Comparison of ENCODE assay signal across 12 cellular contexts in genomic region chr16:31112711-31113419, GRCh38. TPM values are rescaled to one million over a fixed set of nuclear protein-coding genes. Genes with fewer than 3 reads are reported as not detected.
DNase-seq lines count a peak whose midpoint lies in the region; ATAC-seq, FAIRE-seq and TF ChIP-seq lines count a peak whose summit lies in the region.
"Had no signal": no experiment of that assay in that cellular context is flagged by ENCODE, and none has a peak within 500 bp of the region (broad histone marks: within the 10 kb centered on the region; RNA-seq: fewer than 3 reads in every experiment).

No MANE protein-coding gene starts in this region.

- FAIRE-seq in small intestine (lab: Jason Lieb, UNC), result no peak

- H3K4me1 ChIP-seq in BLaER1 (peaks cover 56% of the 10 kb centered on the region), esophagus (ENCODE audit: control insufficient read depth in 2 of 2, insufficient read depth in 2 of 2, low read length in 1 of 2) (peaks cover 3 to 27% of the 10 kb centered on the region in 2 donors), small intestine (ENCODE audit: control insufficient read depth in 2 of 2, insufficient read depth in 1 of 2, low read depth in 1 of 2, low read length in 1 of 2) (peaks cover 0 to 2% of the 10 kb centered on the region in 2 donors)

- H3K9me3 ChIP-seq in BLaER1 (no peaks in the 10 kb centered on the region), esophagus (ENCODE audit: control insufficient read depth in 2 of 2, insufficient read depth in 1 of 2, low read depth in 1 of 2, low read length in 1 of 2) (no peaks in the 10 kb centered on the region), small intestine (ENCODE audit: control insufficient read depth, low read depth) (no peaks in the 10 kb centered on the region)

- DNase-seq in NOMO-1 treated with DMSO at 0.1 percent for 48 hours (lab: John Stamatoyannopoulos, UW; ENCODE audit: unreplicated experiment) (peak; percentile 54), neural crest cell (ENCODE audit: low read depth, low spot score) (no peak), activated gamma-delta T cell (lab: John Stamatoyannopoulos, UW) (no peak), NCI-H1417 (lab: John Stamatoyannopoulos, UW) (no peak), small intestine (no peak)
- DNase-seq: activated T-cell treated with anti-CD3 and anti-CD28 coated beads, Interleukin-2, amount 50 U/mL, for 1 hour; erythroblast; naive B cell had no signal

- H4K20me1 ChIP-seq in BLaER1, result peaks cover under 1% of the 10 kb centered on the region

- WGBS in esophagus, 2 donors, result 48 to 54% methylated on average over 5 of the region's 5 CpGs
- WGBS in small intestine, 3 donors, result 80 to 85% (median 83%) methylated on average over 5 of the region's 5 CpGs

- H3K4me1 Mint-ChIP-seq in neural crest cell, result peaks cover 8% of the 10 kb centered on the region

- H3K27me3 ChIP-seq in BLaER1 (no peaks in the 10 kb centered on the region), esophagus (ENCODE audit: control insufficient read depth in 1 of 2, insufficient read depth in 2 of 2, low read length in 2 of 2) (no peaks in the 10 kb centered on the region), small intestine (ENCODE audit: control insufficient read depth in 2 of 2, insufficient read depth in 2 of 2, low read length in 2 of 2) (no peaks in the 10 kb centered on the region)

- no peak for TF ChIP-seq CTCF in neural crest cell (conservative IDR thresholded peaks at IDR 0.05)

- peak overlapping the region; percentile 51 for H3K9ac ChIP-seq in BLaER1

- H3K4me2 ChIP-seq in BLaER1, result peak overlapping the region; percentile 70

- H3K9me3 Mint-ChIP-seq in neural crest cell, result no peaks in the 10 kb centered on the region
- H3K9me3 Mint-ChIP-seq: naive B cell had no signal

- peaks cover 3% of the 10 kb centered on the region for H3K36me3 Mint-ChIP-seq in neural crest cell (ENCODE audit: low read depth)
- H3K36me3 Mint-ChIP-seq: naive B cell had no signal

- H3K4me3 ChIP-seq in BLaER1, result no peak overlapping the region
- no peak overlapping the region for H3K4me3 ChIP-seq in esophagus (ENCODE audit: low read depth in 1 of 2, low read length in 2 of 2)
- H3K4me3 ChIP-seq in small intestine (ENCODE audit: low read depth in 1 of 2, low read length in 2 of 2), result no peak overlapping the region

- no peak overlapping the region for H3K27ac Mint-ChIP-seq in neural crest cell (ENCODE audit: unreplicated experiment)

- H3K27me3 Mint-ChIP-seq in neural crest cell (ENCODE audit: low read depth), result no peaks in the 10 kb centered on the region
- H3K27me3 Mint-ChIP-seq: naive B cell had no signal

- H3K36me3 ChIP-seq in BLaER1 (peaks cover 43% of the 10 kb centered on the region), esophagus (ENCODE audit: control insufficient read depth in 2 of 2, insufficient read depth in 2 of 2, low read length in 1 of 2) (peaks cover 12 to 26% of the 10 kb centered on the region in 2 donors), small intestine (ENCODE audit: control insufficient read depth in 2 of 2, insufficient read depth in 2 of 2, low read length in 2 of 2) (peaks cover 0 to 5% of the 10 kb centered on the region in 2 donors)

- peak overlapping the region; percentile 68 for H3K4me3 Mint-ChIP-seq in neural crest cell

- H3K27ac ChIP-seq in BLaER1, result peak overlapping the region; percentile 77
- H3K27ac ChIP-seq in esophagus (ENCODE audit: low read depth in 2 of 2, low read length in 1 of 2), result peak overlapping the region; percentile 71 to 87
- H3K27ac ChIP-seq in small intestine (ENCODE audit: low read depth in 1 of 2, low read length in 1 of 2), result peak overlapping the region in 1 of 2 donors; percentile 42
- H3K27ac ChIP-seq: VCaP had no signal

- no peak for ATAC-seq in activated CD4-positive, CD25-positive, alpha-beta regulatory T cell treated with anti-CD3 and anti-CD28 coated beads, Interleukin-2, amount 50 U/mL, for 24 hours

RNA-seq across cellular contexts. Expression of gene KAT8, which starts 4.6 kb away (rescaled TPM):
- 10 to 100 TPM; 28.3 to 33.6 TPM for polyA plus RNA-seq in esophagus
- total RNA-seq in neural crest cell, result 72.6 and 76.9 TPM in 2 replicates
- polyA plus RNA-seq in small intestine, result 10 to 100 TPM; 43.7 to 44.3 (median 43.8) TPM

RNA-seq across cellular contexts. Expression of gene BCKDK, which starts 4.7 kb away (rescaled TPM):
- 10 to 100 TPM; 13.0 to 23.1 TPM for polyA plus RNA-seq in esophagus
- 42.4 and 43.5 TPM in 2 replicates for total RNA-seq in neural crest cell
- polyA plus RNA-seq in small intestine, result 10 to 100 TPM; 23.8 to 27.7 (median 27.5) TPM

RNA-seq across cellular contexts. Expression of gene VKORC1, which starts 18.3 kb away (rescaled TPM):
- polyA plus RNA-seq in esophagus (10 to 100 TPM; 18.5 to 39.2 TPM), small intestine (10 to 100 TPM; 77.8 to 87.8 (median 83.4) TPM)
- total RNA-seq in neural crest cell, result 62.4 and 70.1 TPM in 2 replicates

RNA-seq across cellular contexts. Expression of gene PRSS8, which starts 22.7 kb away (rescaled TPM):
- polyA plus RNA-seq in esophagus (100 to 1,000 TPM in 1 of 2 donors, 10 to 100 TPM in 1; 64.3 to 201 TPM), small intestine (100 to 1,000 TPM; 220 to 358 (median 225) TPM)
- total RNA-seq in neural crest cell, result not detected in 2 replicates

RNA-seq across cellular contexts. Expression of gene PRSS53, which starts 24.1 kb away (rescaled TPM):
- polyA plus RNA-seq in esophagus (1 to 10 TPM in 1 of 2 donors, under 1 TPM in 1; 1.00 to 2.9 TPM), small intestine (1 to 10 TPM; 1.6 to 4.7 (median 1.9) TPM)
- total RNA-seq in neural crest cell, result 3.7 and 4.4 TPM in 2 replicates
